Comparison of ENCODE assay signal across 7 cellular contexts in genomic region chr13:32737111-32737571, GRCh38.
DNase-seq lines count a peak whose midpoint lies in the region; ATAC-seq and TF ChIP-seq lines count a peak whose summit lies in the region.

No MANE protein-coding gene starts in this region.

- peak overlapping the region; percentile 75 for H3K4me3 Mint-ChIP-seq in activated naive CD8-positive, alpha-beta T cell treated with anti-CD3 and anti-CD28 coated beads, Interleukin-2, amount 50 U/mL, for 24 hours
- no peak overlapping the region for H3K4me3 Mint-ChIP-seq in endothelial cell (ENCODE audit: unreplicated experiment)

- CTCF ChIA-PET in PC-3 (lab: Charles Lee), result no interaction called here

- no peak for TF ChIP-seq POLR2A in right lobe of liver (IDR thresholded peaks at IDR 0.05)

- H3K9me2 ChIP-seq in PC-3 (replicated peaks; ENCODE audit: low read length), result no peaks in the 10 kb centered on the region

- H3K4me1 Mint-ChIP-seq in activated naive CD8-positive, alpha-beta T cell treated with anti-CD3 and anti-CD28 coated beads, Interleukin-2, amount 50 U/mL, for 24 hours, result peaks cover 44% of the 10 kb centered on the region
- H3K4me1 Mint-ChIP-seq in endothelial cell (ENCODE audit: unreplicated experiment), result peaks cover 7% of the 10 kb centered on the region

- peak overlapping the region; percentile 68 to 79 (median 77) for H3K27ac ChIP-seq in right lobe of liver
- H3K27ac ChIP-seq in PC-3 (ENCODE audit: low read length), result no peak overlapping the region

- no peaks in the 10 kb centered on the region for H3K9me3 Mint-ChIP-seq in activated naive CD8-positive, alpha-beta T cell treated with anti-CD3 and anti-CD28 coated beads, Interleukin-2, amount 50 U/mL, for 24 hours
- H3K9me3 Mint-ChIP-seq in endothelial cell (ENCODE audit: unreplicated experiment), result no peaks in the 10 kb centered on the region

- H3K36me3 Mint-ChIP-seq in activated naive CD8-positive, alpha-beta T cell treated with anti-CD3 and anti-CD28 coated beads, Interleukin-2, amount 50 U/mL, for 24 hours (ENCODE audit: low read depth), result peaks cover 23% of the 10 kb centered on the region
- H3K36me3 Mint-ChIP-seq in endothelial cell (ENCODE audit: low read depth, unreplicated experiment), result no peaks in the 10 kb centered on the region

- POLR2A ChIA-PET in PC-3 (lab: Charles Lee; ENCODE audit: unreplicated experiment), result no interaction called here

- H3K4me1 ChIP-seq in right lobe of liver (peaks cover 0 to 13% (median 3%) of the 10 kb centered on the region in 4 donors), PC-3 (ENCODE audit: insufficient read depth, low read length) (peaks cover 3% of the 10 kb centered on the region; the same call in 1 of the 2 replicates)

- H3K36me3 ChIP-seq in right lobe of liver (peaks cover 0 to 4% (median 0%) of the 10 kb centered on the region in 4 donors), PC-3 (ENCODE audit: low read depth, low read length) (peaks cover 4% of the 10 kb centered on the region; the same call in 1 of the 2 replicates)

- H3K27me3 Mint-ChIP-seq in activated naive CD8-positive, alpha-beta T cell treated with anti-CD3 and anti-CD28 coated beads, Interleukin-2, amount 50 U/mL, for 24 hours, result no peaks in the 10 kb centered on the region
- no peaks in the 10 kb centered on the region for H3K27me3 Mint-ChIP-seq in endothelial cell (ENCODE audit: unreplicated experiment)

- intact Hi-C loops in right lobe of liver (cut with DNase I) (no loop called here), PC-3 (cut with micrococcal nuclease) (no loop called here)

- no peaks in the 10 kb centered on the region for H4K20me1 ChIP-seq in PC-3 (ENCODE audit: low read length)

- H3K4me2 ChIP-seq in PC-3 (ENCODE audit: low read length), result no peak overlapping the region

- no peak for DNase-seq in activated naive CD8-positive, alpha-beta T cell treated with anti-CD3 and anti-CD28 coated beads, Interleukin-2, amount 50 U/mL, for 24 hours
- DNase-seq in right lobe of liver (no peak), endothelial cell (ENCODE audit: low spot score) (no peak), PC-3 (no peak), GM19238 (ENCODE audit: insufficient read length, low spot score) (no peak)

- no peaks in the 10 kb centered on the region for H3F3A ChIP-seq in PC-3 (ENCODE audit: low read length, unreplicated experiment)

- no peaks in the 10 kb centered on the region for H3K27me3 ChIP-seq in right lobe of liver
- no peaks in the 10 kb centered on the region for H3K27me3 ChIP-seq in PC-3 (ENCODE audit: low read length)

- no peak overlapping the region for H3K9ac ChIP-seq in PC-3 (ENCODE audit: low read length)

- BruUV-seq in PC-3 (replicated peaks; lab: Mats Ljungman, UMichigan), result no TSS peak

- H3K4me3 ChIP-seq in right lobe of liver, result peak overlapping the region; percentile 24 to 44 (median 34)
- no peak overlapping the region for H3K4me3 ChIP-seq in PC-3 (ENCODE audit: low read length)

- H3K27ac Mint-ChIP-seq in activated naive CD8-positive, alpha-beta T cell treated with anti-CD3 and anti-CD28 coated beads, Interleukin-2, amount 50 U/mL, for 24 hours, result peak overlapping the region; percentile 83
- no peak overlapping the region for H3K27ac Mint-ChIP-seq in endothelial cell (ENCODE audit: unreplicated experiment)

- TF ChIP-seq CTCF in right lobe of liver (IDR thresholded peaks at IDR 0.05) (no peak), endothelial cell (IDR thresholded peaks at IDR 0.05; ENCODE audit: unreplicated experiment) (no peak), PC-3 (conservative IDR thresholded peaks at IDR 0.05; ENCODE audit: low read depth, low read length) (no peak)

- H2AFZ ChIP-seq in PC-3 (ENCODE audit: low read length), result no peak overlapping the region

- WGBS in right lobe of liver (ENCODE audit: insufficient coverage, low coverage, low lambda C conversion rate, missing lambda C conversion rate), result 3% methylated on average over 2 of the region's 2 CpGs

- no peaks in the 10 kb centered on the region; the same call in 1 of the 2 replicates for H3K79me2 ChIP-seq in PC-3 (ENCODE audit: low read length)

- peak; percentile 70 for ATAC-seq in GM18909 (IDR thresholded peaks at IDR 0.05; ENCODE audit: poor library complexity, unreplicated experiment)
- ATAC-seq in HG02943 (IDR thresholded peaks at IDR 0.05; ENCODE audit: low read depth, unreplicated experiment), result peak; percentile 59
- ATAC-seq in activated naive CD8-positive, alpha-beta T cell treated with anti-CD3 and anti-CD28 coated beads, Interleukin-2, amount 50 U/mL, for 24 hours, result peak; percentile 66
- ATAC-seq in right lobe of liver, result peak; percentile 71 to 79 (median 76)
- no peak for ATAC-seq in PC-3

- H3K9me3 ChIP-seq in right lobe of liver (no peaks in the 10 kb centered on the region), PC-3 (ENCODE audit: low read length) (no peaks in the 10 kb centered on the region)
